In the genomic region with DNA sequence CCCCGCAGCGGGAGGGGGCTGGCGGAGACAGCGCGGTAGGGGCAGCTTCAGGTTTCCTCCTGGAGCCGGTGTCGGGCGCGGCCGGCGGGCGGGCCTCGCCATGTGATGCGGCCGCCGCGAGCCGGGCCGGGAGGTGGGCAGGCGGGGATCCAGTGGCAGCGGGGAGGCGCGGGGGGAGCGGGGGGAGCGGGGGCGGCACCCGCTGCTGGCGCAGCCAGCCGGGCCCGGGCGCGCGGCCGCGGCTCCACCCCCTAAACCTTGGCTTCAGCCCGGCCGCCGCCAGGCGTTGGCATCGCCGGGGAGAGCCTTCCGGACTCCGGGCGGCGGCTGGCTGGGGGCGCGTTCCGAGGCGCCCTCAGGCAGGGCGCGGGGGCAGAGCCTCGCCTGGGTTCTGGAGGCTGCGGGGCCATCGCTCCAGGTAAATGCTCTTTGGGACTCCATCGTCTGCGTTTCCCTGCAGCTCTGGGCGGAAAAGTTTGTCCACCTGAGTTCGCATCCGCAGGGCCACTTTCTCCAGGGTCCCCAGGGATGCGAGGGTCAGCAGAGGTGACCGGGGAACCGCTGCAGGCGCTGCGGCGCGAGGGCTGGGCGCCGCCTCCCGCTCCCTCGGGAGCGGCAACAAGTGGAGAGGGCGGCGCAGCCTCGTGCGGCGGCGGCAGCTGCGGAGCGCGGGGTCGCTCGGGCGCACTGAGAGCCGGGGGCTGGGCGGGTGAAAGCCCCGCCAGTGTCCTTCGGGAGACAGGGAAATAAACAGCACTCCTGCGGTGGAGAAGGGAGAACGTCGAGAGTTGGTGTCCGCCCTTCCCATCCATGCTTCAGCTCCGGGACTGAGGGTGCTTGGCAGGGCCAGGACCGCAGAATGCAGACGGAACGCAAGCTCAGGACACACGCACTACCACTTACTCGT, we compare ENCODE assay signal across 8 cellular contexts. TPM values are rescaled to one million over a fixed set of nuclear protein-coding genes. Genes with fewer than 3 reads are reported as not detected.
A peak's percentile ranks its signal among the peaks of the same experiment; 100 is the strongest.
DNase-seq lines count a peak whose midpoint lies in the region; ATAC-seq, FAIRE-seq and TF ChIP-seq lines count a peak whose summit lies in the region.

A gene with protein sequence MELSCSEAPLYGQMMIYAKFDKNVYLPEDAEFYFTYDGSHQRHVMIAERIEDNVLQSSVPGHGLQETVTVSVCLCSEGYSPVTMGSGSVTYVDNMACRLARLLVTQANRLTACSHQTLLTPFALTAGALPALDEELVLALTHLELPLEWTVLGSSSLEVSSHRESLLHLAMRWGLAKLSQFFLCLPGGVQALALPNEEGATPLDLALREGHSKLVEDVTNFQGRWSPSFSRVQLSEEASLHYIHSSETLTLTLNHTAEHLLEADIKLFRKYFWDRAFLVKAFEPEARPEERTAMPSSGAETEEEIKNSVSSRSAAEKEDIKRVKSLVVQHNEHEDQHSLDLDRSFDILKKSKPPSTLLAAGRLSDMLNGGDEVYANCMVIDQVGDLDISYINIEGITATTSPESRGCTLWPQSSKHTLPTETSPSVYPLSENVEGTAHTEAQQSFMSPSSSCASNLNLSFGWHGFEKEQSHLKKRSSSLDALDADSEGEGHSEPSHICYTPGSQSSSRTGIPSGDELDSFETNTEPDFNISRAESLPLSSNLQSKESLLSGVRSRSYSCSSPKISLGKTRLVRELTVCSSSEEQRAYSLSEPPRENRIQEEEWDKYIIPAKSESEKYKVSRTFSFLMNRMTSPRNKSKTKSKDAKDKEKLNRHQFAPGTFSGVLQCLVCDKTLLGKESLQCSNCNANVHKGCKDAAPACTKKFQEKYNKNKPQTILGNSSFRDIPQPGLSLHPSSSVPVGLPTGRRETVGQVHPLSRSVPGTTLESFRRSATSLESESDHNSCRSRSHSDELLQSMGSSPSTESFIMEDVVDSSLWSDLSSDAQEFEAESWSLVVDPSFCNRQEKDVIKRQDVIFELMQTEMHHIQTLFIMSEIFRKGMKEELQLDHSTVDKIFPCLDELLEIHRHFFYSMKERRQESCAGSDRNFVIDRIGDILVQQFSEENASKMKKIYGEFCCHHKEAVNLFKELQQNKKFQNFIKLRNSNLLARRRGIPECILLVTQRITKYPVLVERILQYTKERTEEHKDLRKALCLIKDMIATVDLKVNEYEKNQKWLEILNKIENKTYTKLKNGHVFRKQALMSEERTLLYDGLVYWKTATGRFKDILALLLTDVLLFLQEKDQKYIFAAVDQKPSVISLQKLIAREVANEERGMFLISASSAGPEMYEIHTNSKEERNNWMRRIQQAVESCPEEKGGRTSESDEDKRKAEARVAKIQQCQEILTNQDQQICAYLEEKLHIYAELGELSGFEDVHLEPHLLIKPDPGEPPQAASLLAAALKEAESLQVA (N-terminal part only) (plus strand): TSS at position 292 of the 907 bp plus-strand sequence. CDS start 58,656 bp downstream, outside the sequence.

- 0 to 7% (median 1%) methylated on average over 9 to 97 of the region's 97 CpGs for WGBS in adrenal gland, 4 donors
- WGBS in pancreas, 2 donors, result 1% methylated on average over 70 to 97 of the region's 97 CpGs

- H3K27ac ChIP-seq in adrenal gland, result peak within 1 kb of the TSS; percentile 36 to 91 (median 90)
- peak within 1 kb of the TSS; percentile 77 to 91 (median 85) for H3K27ac ChIP-seq in pancreas

- H3K36me3 ChIP-seq in adrenal gland (replicated peaks in 1 of 2), result no peaks in the 10 kb centered on the region
- no peaks in the 10 kb centered on the region for H3K36me3 ChIP-seq in pancreas

- peak; percentile 43 to 87 for TF ChIP-seq POLR2A in adrenal gland (IDR thresholded peaks at IDR 0.05)

- H3K4me1 ChIP-seq in adrenal gland (replicated peaks in 1 of 2) (peaks cover 41 to 53% of the 10 kb centered on the region in 2 donors), pancreas (peaks cover 15 to 41% (median 39%) of the 10 kb centered on the region in 3 donors)

- intact Hi-C loops in adrenal gland (cut with DNase I) (no loop called here), cardiac septum (cut with DNase I) (no loop called here), pancreas (cut with DNase I) (loop anchor here in 1 of 3 donors (10.0 kb wide), 1 partner anchor 49 kb away; no protein-coding TSS in a partner anchor)

- H3K9me3 ChIP-seq in adrenal gland (replicated peaks in 1 of 3) (no peaks in the 10 kb centered on the region), pancreas (no peaks in the 10 kb centered on the region)

- no peaks in the 10 kb centered on the region for H3K9me3 Mint-ChIP-seq in HFFc6

- H3K27ac Mint-ChIP-seq in HFFc6, result peak within 1 kb of the TSS; percentile 62

- H3K36me3 Mint-ChIP-seq in HFFc6 (ENCODE audit: low read depth), result no peaks in the 10 kb centered on the region

- ATAC-seq in pancreas (peak; percentile 78 to 88 (median 85)), GM21825 (IDR thresholded peaks at IDR 0.05; ENCODE audit: unreplicated experiment) (no peak), HG03196 (IDR thresholded peaks at IDR 0.05; ENCODE audit: unreplicated experiment) (no peak)

- H3K4me3 ChIP-seq in adrenal gland, result peak within 1 kb of the TSS in 3 of 4 donors; percentile 64 to 92 (median 74)
- H3K4me3 ChIP-seq in pancreas, result peak within 1 kb of the TSS; percentile 35 to 83 (median 57)

- no peaks in the 10 kb centered on the region for H3K27me3 ChIP-seq in adrenal gland
- H3K27me3 ChIP-seq in pancreas, result no peaks in the 10 kb centered on the region

- H3K4me1 Mint-ChIP-seq in HFFc6 (ENCODE audit: low read depth), result peaks cover 38% of the 10 kb centered on the region

- FAIRE-seq in pancreas (lab: Jason Lieb, UNC), result no peak

- H3K4me3 Mint-ChIP-seq in HFFc6, result peak within 1 kb of the TSS; percentile 85

- H3K27me3 Mint-ChIP-seq in HFFc6 (ENCODE audit: insufficient read depth), result peaks cover 1% of the 10 kb centered on the region; the same call in 1 of the 2 replicates

- TF ChIP-seq CTCF in HFFc6 (IDR thresholded peaks at IDR 0.05) (no peak), adrenal gland (IDR thresholded peaks at IDR 0.05) (no peak), pancreas (IDR thresholded peaks at IDR 0.05) (no peak)

- peak; percentile 83 for DNase-seq in ELR (ENCODE audit: low read depth)
- DNase-seq in HFFc6, result peak; percentile 29
- DNase-seq in NCI-H510A treated with DMSO at 0.1 percent for 48 hours (lab: John Stamatoyannopoulos, UW), result peak; percentile 35
- DNase-seq in adrenal gland, result peak; percentile 81 to 87 (median 84)
- DNase-seq in cardiac septum (ENCODE audit: low spot score), result peak; percentile 80
- DNase-seq in pancreas, result peak; percentile 83 to 90 (median 88)

RNA-seq across cellular contexts. Expression of the gene that starts here (rescaled TPM):
- total RNA-seq in HFFc6 (2021; fragmentation: NEBNext Ultra II Directional; extraction: Animal tissue kit (Norgen Biotek cat#: 25700)), result 10 to 100 TPM in 1 of 6 experiments, 1 to 10 TPM in 5; 7.5 to 13.6 (median 8.5) TPM
- total RNA-seq in adrenal gland, result 100 to 1,000 TPM in 1 of 8 donors, 10 to 100 TPM in 7; 33.5 to 138 (median 60.0) TPM
- 10 to 100 TPM; 25.3 to 40.9 (median 32.9) TPM for polyA plus RNA-seq in adrenal gland
- 1.8 TPM for total RNA-seq in cardiac septum
- total RNA-seq in pancreas, result 10 to 100 TPM; 18.2 to 36.2 (median 27.9) TPM
- 10 to 100 TPM; 14.9 to 20.3 TPM for polyA plus RNA-seq in pancreas

Comparison
In these comparisons a context has a peak if more than half of its experiments do, and no peak if none do; other contexts are left out.
1. DNase-seq: peak in every context shown above with its lines; median percentile 88 in pancreas; 84 in adrenal gland; 83 in ELR; 80 in cardiac septum; 35 in NCI-H510A treated with DMSO at 0.1 percent for 48 hours; 29 in HFFc6.
2. ATAC-seq: peak in pancreas (4 of 4); none in GM21825 (single experiment) and HG03196 (single experiment).